ENCODE assay signal across 8 cellular contexts in the genomic region with DNA sequence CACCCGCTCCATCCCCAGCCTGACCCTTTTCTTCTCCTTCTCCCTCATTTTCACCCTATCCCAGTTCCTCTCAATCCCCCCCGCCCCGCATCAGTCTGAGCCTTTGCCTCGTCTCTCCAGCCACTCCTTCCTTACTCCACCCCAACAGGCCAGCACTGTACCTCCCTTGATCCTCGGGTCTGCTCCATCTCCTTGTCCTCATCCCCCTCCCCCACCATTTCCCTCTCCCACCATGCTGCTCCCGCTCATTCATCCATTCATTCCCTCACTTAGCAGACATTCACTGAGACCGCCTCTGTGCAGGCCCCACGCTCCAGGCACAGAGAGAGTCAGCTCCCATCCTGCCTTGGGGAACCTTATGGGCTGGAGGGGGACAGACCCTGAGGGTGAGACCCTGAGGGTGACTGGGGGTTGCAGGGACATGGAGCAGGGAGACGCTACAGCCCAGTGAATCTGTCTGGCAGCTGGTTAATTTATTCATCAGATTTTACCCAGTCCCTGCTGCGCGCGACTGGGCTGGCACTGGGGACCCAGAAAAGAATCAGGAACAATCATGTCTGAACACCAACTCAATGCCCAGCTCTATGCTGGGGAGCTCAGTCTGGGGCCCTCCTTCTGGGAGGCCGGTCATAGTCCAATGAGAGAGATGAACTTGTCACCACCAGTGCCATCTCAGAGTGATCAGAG. TPM values are rescaled to one million over a fixed set of nuclear protein-coding genes. Genes with fewer than 3 reads are reported as not detected.
DNase-seq lines count a peak whose midpoint lies in the region; ATAC-seq and TF ChIP-seq lines count a peak whose summit lies in the region.

No MANE protein-coding gene starts in this region.

- H3K79me2 ChIP-seq in HCT116 (ENCODE audit: insufficient read depth, low read length): 0 out of 2 replicates have a peak, but pooled peaks cover 3% of the 10 kb centered on the region

- TF ChIP-seq POLR2A in HCT116 (IDR thresholded peaks at IDR 0.05; ENCODE audit: borderline replicate concordance, extremely low read depth, insufficient read depth, insufficient read length): no peak

- H3K9me3 ChIP-seq in HCT116 (ENCODE audit: control insufficient read depth in 1 of 2, insufficient read depth in 1 of 2, low read depth in 1 of 2, low read length in 2 of 2) (no peaks in the 10 kb centered on the region), skeletal muscle satellite cell (replicated peaks; ENCODE audit: low read length) (no peaks in the 10 kb centered on the region)

- DNase-seq in HCT116 (ENCODE audit: low read depth, low spot score) (no peak), fibroblast of villous mesenchyme (ENCODE audit: low read depth) (no peak), GM19238 (ENCODE audit: insufficient read length, low spot score) (no peak)

- H3K4me1 ChIP-seq in HCT116 (ENCODE audit: control insufficient read depth in 1 of 2, insufficient read depth in 2 of 2, low read length in 2 of 2) (peaks cover 9 to 16% of the 10 kb centered on the region in 2 experiments; a peak in 3 of 4 replicates), skeletal muscle satellite cell (ENCODE audit: control insufficient read depth, insufficient read depth, low read length) (peaks cover 9% of the 10 kb centered on the region)

- H3K36me3 ChIP-seq in HCT116 (ENCODE audit: control insufficient read depth in 1 of 2, insufficient read depth in 2 of 2, low read length in 2 of 2) (peaks cover 0 to 2% of the 10 kb centered on the region in 2 experiments; a peak in 1 of 4 replicates), skeletal muscle satellite cell (ENCODE audit: insufficient read depth, low read length) (peaks cover 3% of the 10 kb centered on the region)

- peak overlapping the region; percentile 77 for H3K4me2 ChIP-seq in HCT116 (ENCODE audit: low read length)
- peak overlapping the region; percentile 89 for H3K4me2 ChIP-seq in skeletal muscle satellite cell (ENCODE audit: low read length)

- RAD21 ChIA-PET in HCT116 (lab: Charles Lee; ENCODE audit: low non-redundant PET in 1 of 2, low total read pairs in 2 of 2, uncharacterized antibody in 2 of 2, unreplicated experiment in 2 of 2): no interaction called here

- ATAC-seq in HCT116 (no peak), SK-N-SH treated with all-trans-retinoic acid at 6 μM for 48 hours (no peak), HG03354 (IDR thresholded peaks at IDR 0.05; ENCODE audit: poor library complexity, severe bottlenecking, unreplicated experiment) (no peak), GM21528 (IDR thresholded peaks at IDR 0.05; ENCODE audit: low FRiP score, unreplicated experiment) (no peak), HG02588 (IDR thresholded peaks at IDR 0.05; ENCODE audit: unreplicated experiment) (no peak)

- CTCF ChIA-PET in HCT116 (lab: Charles Lee): no interaction called here

- H3K27me3 ChIP-seq in HCT116 (ENCODE audit: insufficient read depth, low read length) (no peaks in the 10 kb centered on the region), skeletal muscle satellite cell (ENCODE audit: control insufficient read depth, insufficient read depth, low read length) (no peaks in the 10 kb centered on the region)

- no peak overlapping the region for H2AFZ ChIP-seq in HCT116 (ENCODE audit: low read depth, low read length, poor library complexity, severe bottlenecking)

- TF ChIP-seq RAD21 in HCT116 (IDR thresholded peaks at IDR 0.05; ENCODE audit: low read depth): no peak

- H3K9ac ChIP-seq in HCT116 (ENCODE audit: low read length) (peak overlapping the region; percentile 51), skeletal muscle satellite cell (ENCODE audit: low read depth, low read length) (peak overlapping the region; percentile 79)

- intact Hi-C loops in HCT116 (cut with micrococcal nuclease): no loop called here

- no peaks in the 10 kb centered on the region for H4K20me1 ChIP-seq in HCT116 (ENCODE audit: insufficient read depth)

- H3K27ac ChIP-seq in HCT116 (ENCODE audit: low read depth, low read length): no peak overlapping the region

- no peaks in the 10 kb centered on the region for H3K9me2 ChIP-seq in HCT116 (ENCODE audit: insufficient read depth)

- TSS peak; percentile 61 for BruUV-seq in HCT116 (replicated peaks; lab: Mats Ljungman, UMichigan)

- POLR2A ChIA-PET in HCT116 (lab: Charles Lee): no interaction called here

- H3K4me3 ChIP-seq in HCT116 (replicated peaks in 1 of 2; ENCODE audit: low read depth in 1 of 2, low read length in 2 of 2) (peak overlapping the region; percentile 65 to 67), fibroblast of villous mesenchyme (ENCODE audit: low read depth, low read length) (peak overlapping the region; percentile 73), skeletal muscle satellite cell (ENCODE audit: low read length) (peak overlapping the region; percentile 78)

- TF ChIP-seq CTCF in HCT116 (IDR thresholded peaks at IDR 0.05 in 2 of 3, conservative IDR thresholded peaks at IDR 0.05 in 1 of 3; ENCODE audit: borderline replicate concordance in 1 of 3, insufficient read depth in 1 of 3, low read depth in 2 of 3, low read length in 2 of 3) (no peak), fibroblast of villous mesenchyme (IDR thresholded peaks at IDR 0.05; ENCODE audit: insufficient read depth, low read depth, low read length) (no peak)

TF ChIP-seq in HCT116, 20 proteins besides CTCF, POLR2A, EP300 and RAD21:
- TF ChIP-seq POLR2AphosphoS5 (IDR thresholded peaks at IDR 0.05; ENCODE audit: low read depth, low read length): no peak
- no peak for TF ChIP-seq JUND (IDR thresholded peaks at IDR 0.05)
- TF ChIP-seq SRF (IDR thresholded peaks at IDR 0.05; ENCODE audit: low read depth): no peak
- no peak for TF ChIP-seq ZFX (IDR thresholded peaks at IDR 0.05)
- no peak for TF ChIP-seq CEBPB (IDR thresholded peaks at IDR 0.05; ENCODE audit: low read depth)
- TF ChIP-seq ELF1 (IDR thresholded peaks at IDR 0.05; ENCODE audit: borderline replicate concordance, low read depth): no peak
- TF ChIP-seq, protein P1, sequence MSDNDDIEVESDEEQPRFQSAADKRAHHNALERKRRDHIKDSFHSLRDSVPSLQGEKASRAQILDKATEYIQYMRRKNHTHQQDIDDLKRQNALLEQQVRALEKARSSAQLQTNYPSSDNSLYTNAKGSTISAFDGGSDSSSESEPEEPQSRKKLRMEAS (IDR thresholded peaks at IDR 0.05): no peak

TF ChIP-seq in SK-N-SH treated with all-trans-retinoic acid at 6 μM for 48 hours, 23 proteins besides CTCF, POLR2A, EP300 and RAD21:
- TF ChIP-seq, protein P2, sequence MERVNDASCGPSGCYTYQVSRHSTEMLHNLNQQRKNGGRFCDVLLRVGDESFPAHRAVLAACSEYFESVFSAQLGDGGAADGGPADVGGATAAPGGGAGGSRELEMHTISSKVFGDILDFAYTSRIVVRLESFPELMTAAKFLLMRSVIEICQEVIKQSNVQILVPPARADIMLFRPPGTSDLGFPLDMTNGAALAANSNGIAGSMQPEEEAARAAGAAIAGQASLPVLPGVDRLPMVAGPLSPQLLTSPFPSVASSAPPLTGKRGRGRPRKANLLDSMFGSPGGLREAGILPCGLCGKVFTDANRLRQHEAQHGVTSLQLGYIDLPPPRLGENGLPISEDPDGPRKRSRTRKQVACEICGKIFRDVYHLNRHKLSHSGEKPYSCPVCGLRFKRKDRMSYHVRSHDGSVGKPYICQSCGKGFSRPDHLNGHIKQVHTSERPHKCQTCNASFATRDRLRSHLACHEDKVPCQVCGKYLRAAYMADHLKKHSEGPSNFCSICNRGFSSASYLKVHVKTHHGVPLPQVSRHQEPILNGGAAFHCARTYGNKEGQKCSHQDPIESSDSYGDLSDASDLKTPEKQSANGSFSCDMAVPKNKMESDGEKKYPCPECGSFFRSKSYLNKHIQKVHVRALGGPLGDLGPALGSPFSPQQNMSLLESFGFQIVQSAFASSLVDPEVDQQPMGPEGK (CRISPR knock-in tag; IDR thresholded peaks at IDR 0.05; ENCODE audit: borderline replicate concordance): no peak
- TF ChIP-seq ZNF70 (CRISPR knock-in tag; IDR thresholded peaks at IDR 0.05): peak; percentile 97

RNA-seq across cellular contexts. Expression of a gene that starts 0.9 kb away (rescaled TPM):
- total RNA-seq in HCT116 (2021; ENCODE audit: unreplicated experiment) (30.2 TPM), fibroblast of villous mesenchyme (1.7 and 2.3 TPM in 2 replicates)
- polyA plus RNA-seq in HCT116 (2012): 20.2 and 21.6 TPM in 2 replicates
- total RNA-seq in skeletal muscle satellite cell (2012; rRNA removed): 6.3 TPM in 2 replicates

RNA-seq across cellular contexts. Expression of a gene that starts 18.3 kb away (rescaled TPM):
- total RNA-seq in HCT116 (2021; ENCODE audit: unreplicated experiment) (42.5 TPM), fibroblast of villous mesenchyme (8.7 and 9.5 TPM in 2 replicates)
- polyA plus RNA-seq in HCT116 (2012): 21.6 and 25.2 TPM in 2 replicates
- 5.1 and 6.6 TPM in 2 replicates for total RNA-seq in skeletal muscle satellite cell (2012; rRNA removed)

RNA-seq across cellular contexts. Expression of a gene that starts 19.4 kb away (rescaled TPM):
- 0.93 TPM for total RNA-seq in HCT116 (2021; ENCODE audit: unreplicated experiment)
- polyA plus RNA-seq in HCT116 (2012): 0.77 and 0.99 TPM in 2 replicates
- total RNA-seq in fibroblast of villous mesenchyme: 20.7 and 44.8 TPM in 2 replicates
- 28.1 and 73.2 TPM in 2 replicates for total RNA-seq in skeletal muscle satellite cell (2012; rRNA removed)

RNA-seq across cellular contexts. Expression of a gene that starts 27.9 kb away (rescaled TPM):
- total RNA-seq in HCT116 (2021; ENCODE audit: unreplicated experiment): 10.1 TPM
- 17.7 and 18.5 TPM in 2 replicates for polyA plus RNA-seq in HCT116 (2012)
- total RNA-seq in fibroblast of villous mesenchyme: 13.8 and 14.2 TPM in 2 replicates
- total RNA-seq in skeletal muscle satellite cell (2012; rRNA removed): 16.5 and 28.8 TPM in 2 replicates

RNA-seq across cellular contexts. Expression of a gene that starts 30.8 kb away (rescaled TPM):
- total RNA-seq in HCT116 (2021; ENCODE audit: unreplicated experiment) (55.3 TPM), fibroblast of villous mesenchyme (14.7 and 18.7 TPM in 2 replicates)
- polyA plus RNA-seq in HCT116 (2012): 45.3 and 59.7 TPM in 2 replicates
- total RNA-seq in skeletal muscle satellite cell (2012; rRNA removed): 9.9 and 19.4 TPM in 2 replicates

Comparison
In these comparisons a context has a peak if more than half of its experiments do, and no peak if none do; other contexts are left out.
1. RNA of a gene that starts 19.4 kb away (total RNA-seq): 20.7 to 44.8 TPM in fibroblast of villous mesenchyme; 0.93 TPM in HCT116 (single experiment); every median in the first group is over 10 times any median in the second.
2. Peak in every context shown above with its lines, with median percentiles within 50 percentile points of each other: H3K4me3 ChIP-seq.